ENCODE assay signal across 16 cellular contexts in the genomic region with DNA sequence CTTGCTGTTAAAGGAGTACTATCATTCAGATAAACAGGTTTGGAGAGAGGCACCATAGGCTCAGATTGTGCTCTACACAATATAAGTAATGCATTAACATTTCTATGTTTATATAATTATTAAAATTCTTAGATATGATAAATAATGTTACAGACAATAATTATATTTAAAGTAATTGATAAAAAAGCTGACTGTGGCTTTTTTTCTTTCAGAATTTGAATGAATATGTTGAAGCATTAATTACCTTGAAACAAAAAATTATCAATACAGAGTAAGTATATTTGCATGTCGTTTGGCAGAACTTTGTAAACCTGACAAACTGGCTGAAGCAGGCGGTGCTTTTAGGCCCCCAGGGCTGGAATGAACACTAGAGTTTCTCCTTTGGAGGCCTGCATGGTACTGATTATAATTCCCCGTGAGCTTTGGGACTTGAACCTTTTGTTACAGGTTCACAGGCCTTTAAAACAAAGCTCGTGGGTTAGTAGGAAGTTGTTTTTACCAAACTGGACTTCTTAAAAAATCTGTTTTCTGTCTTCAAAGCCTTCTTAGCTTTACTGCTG. TPM values are rescaled to one million over a fixed set of nuclear protein-coding genes. Genes with fewer than 3 reads are reported as not detected.
DNase-seq lines count a peak whose midpoint lies in the region; ATAC-seq lines count a peak whose summit lies in the region.
"Had no signal": no experiment of that assay in that cellular context is flagged by ENCODE, and none has a peak within 500 bp of the region (broad histone marks: within the 10 kb centered on the region; RNA-seq: fewer than 3 reads in every experiment).

No MANE protein-coding gene starts in this region.

- ATAC-seq in esophagus mucosa (peak; percentile 58), HG02678 (IDR thresholded peaks at IDR 0.05; ENCODE audit: unreplicated experiment) (no peak), HG02938 (IDR thresholded peaks at IDR 0.05; ENCODE audit: unreplicated experiment) (no peak)

- H3K9ac ChIP-seq in HUES48 (ENCODE audit: low read depth, low read length), result no peak overlapping the region

- H3K4me3 ChIP-seq in HUES48 (ENCODE audit: low read depth, low read length), result no peak overlapping the region
- H3K4me3 ChIP-seq: HAP-1, PC-9 had no signal

- H3K4me1 ChIP-seq in HUES48 (ENCODE audit: control insufficient read depth, insufficient read depth, low read length), result no peaks in the 10 kb centered on the region
- H3K4me1 ChIP-seq: HAP-1 had no signal

- peak overlapping the region; percentile 27 for H3K27ac ChIP-seq in HUES48 (ENCODE audit: low read depth, low read length)
- H3K27ac ChIP-seq: PC-9 had no signal

- DNase-seq in NCI-H526 (lab: John Stamatoyannopoulos, UW) (peak; percentile 81 to 89), renal cortical epithelial cell (ENCODE audit: low read depth) (peak; percentile 44), HuH-7 (ENCODE audit: low spot score) (no peak)
- DNase-seq: CD4-positive, CD25-positive, alpha-beta regulatory T cell; EL; NCI-H1092 treated with DMSO at 0.1 percent for 48 hours; NCI-H1694; NCI-H2107; NCI-H345; NCI-H774; PC-9 had no signal

- H3K36me3 ChIP-seq in HUES48 (ENCODE audit: control insufficient read depth, insufficient read depth, low read length), result peaks cover 31% of the 10 kb centered on the region

- H3K27me3 ChIP-seq in HUES48 (ENCODE audit: control insufficient read depth, insufficient read depth, low read length), result no peaks in the 10 kb centered on the region

- H3K9me3 ChIP-seq in HUES48 (ENCODE audit: control insufficient read depth, insufficient read depth, low read length), result no peaks in the 10 kb centered on the region
- H3K9me3 ChIP-seq: HAP-1 had no signal

RNA-seq across cellular contexts. Expression of a gene that starts 13.8 kb away (rescaled TPM):
- total RNA-seq in esophagus mucosa (10.8 TPM), renal cortical epithelial cell (30.0 and 47.1 TPM in 2 replicates)
